In the genomic region with DNA sequence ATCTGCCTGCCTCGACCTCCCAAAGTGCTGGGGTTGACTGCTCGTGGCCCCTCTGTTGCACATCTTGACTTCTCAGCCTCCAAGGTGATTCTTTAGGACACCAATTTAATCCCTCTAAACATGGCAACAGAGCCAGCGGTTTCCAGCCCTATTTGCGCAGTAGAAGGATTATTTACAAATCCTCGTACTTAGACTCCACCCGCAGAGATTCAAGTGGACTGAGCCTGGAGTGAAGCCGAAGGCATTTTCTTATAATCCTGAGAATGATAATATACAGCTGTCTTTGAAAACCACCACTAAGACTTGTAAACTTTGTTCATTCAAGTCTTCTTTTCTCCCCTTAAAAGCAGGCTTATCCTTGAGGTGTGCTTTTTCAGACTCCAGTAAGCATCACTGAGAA, we compare ENCODE assay signal across 1 cellular context.
TF ChIP-seq lines count a peak whose summit lies in the region.

No MANE protein-coding gene starts in this region.

TF ChIP-seq in HepG2, 621 proteins besides CTCF, POLR2A, EP300 and RAD21:
- TF ChIP-seq PHF8 (CRISPR knock-in tag; IDR thresholded peaks at IDR 0.05), result no peak
- no peak for TF ChIP-seq JUND (CRISPR knock-in tag; IDR thresholded peaks at IDR 0.05)
- no peak for TF ChIP-seq SMAD1 (CRISPR knock-in tag; IDR thresholded peaks at IDR 0.05; ENCODE audit: borderline replicate concordance, low read depth)
- no peak for TF ChIP-seq ZSCAN31 (CRISPR knock-in tag; IDR thresholded peaks at IDR 0.05; ENCODE audit: low read depth)
- TF ChIP-seq, protein P1, sequence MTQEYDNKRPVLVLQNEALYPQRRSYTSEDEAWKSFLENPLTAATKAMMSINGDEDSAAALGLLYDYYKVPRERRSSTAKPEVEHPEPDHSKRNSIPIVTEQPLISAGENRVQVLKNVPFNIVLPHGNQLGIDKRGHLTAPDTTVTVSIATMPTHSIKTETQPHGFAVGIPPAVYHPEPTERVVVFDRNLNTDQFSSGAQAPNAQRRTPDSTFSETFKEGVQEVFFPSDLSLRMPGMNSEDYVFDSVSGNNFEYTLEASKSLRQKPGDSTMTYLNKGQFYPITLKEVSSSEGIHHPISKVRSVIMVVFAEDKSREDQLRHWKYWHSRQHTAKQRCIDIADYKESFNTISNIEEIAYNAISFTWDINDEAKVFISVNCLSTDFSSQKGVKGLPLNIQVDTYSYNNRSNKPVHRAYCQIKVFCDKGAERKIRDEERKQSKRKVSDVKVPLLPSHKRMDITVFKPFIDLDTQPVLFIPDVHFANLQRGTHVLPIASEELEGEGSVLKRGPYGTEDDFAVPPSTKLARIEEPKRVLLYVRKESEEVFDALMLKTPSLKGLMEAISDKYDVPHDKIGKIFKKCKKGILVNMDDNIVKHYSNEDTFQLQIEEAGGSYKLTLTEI (CRISPR knock-in tag; conservative IDR thresholded peaks at IDR 0.05), result no peak
- TF ChIP-seq HNF4G (IDR thresholded peaks at IDR 0.05; ENCODE audit: borderline replicate concordance, low read depth, low read length), result no peak
- TF ChIP-seq HNF4G (CRISPR knock-in tag; IDR thresholded peaks at IDR 0.05; ENCODE audit: borderline replicate concordance, low read depth), result no peak
- TF ChIP-seq MED13 (CRISPR knock-in tag; IDR thresholded peaks at IDR 0.05), result no peak
- TF ChIP-seq NRL (CRISPR knock-in tag; IDR thresholded peaks at IDR 0.05; ENCODE audit: borderline replicate concordance), result no peak
- TF ChIP-seq MATR3 (CRISPR knock-in tag; IDR thresholded peaks at IDR 0.05), result no peak
- no peak for TF ChIP-seq PTBP1 (IDR thresholded peaks at IDR 0.05; ENCODE audit: low read depth, low read length, poor library complexity, severe bottlenecking)
- TF ChIP-seq SETDB1 (CRISPR knock-in tag; IDR thresholded peaks at IDR 0.05; ENCODE audit: borderline replicate concordance), result no peak
